8 cellular contexts compared by ENCODE assay signal in the genomic region with DNA sequence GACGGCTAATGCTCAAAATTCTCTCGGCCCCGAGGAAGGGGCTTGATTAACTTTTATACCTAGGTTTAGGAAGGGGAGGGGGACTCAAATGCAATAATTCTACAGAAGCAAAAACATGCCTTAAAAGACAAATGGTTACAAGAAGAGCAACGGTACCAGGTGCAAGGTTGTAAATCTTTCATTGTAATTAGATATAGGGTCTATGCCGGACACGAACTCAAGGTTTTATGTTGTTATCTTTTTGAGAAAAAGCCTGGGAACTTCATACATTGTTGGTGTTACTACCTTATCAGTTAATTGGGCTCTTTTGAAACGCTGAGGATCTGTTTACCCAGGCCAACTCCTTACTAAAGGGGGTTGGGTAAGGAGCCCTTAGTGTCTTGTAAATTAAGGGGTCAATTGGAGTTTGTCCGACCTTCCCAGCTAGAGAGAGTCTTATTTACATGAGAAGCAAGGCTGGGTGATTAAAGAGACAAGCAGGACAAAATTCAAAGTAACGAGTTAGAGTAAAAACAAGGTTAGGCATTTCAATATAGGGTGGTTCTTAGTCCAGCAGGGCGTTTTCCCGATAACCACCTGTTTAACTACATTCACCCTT. TPM values are rescaled to one million over a fixed set of nuclear protein-coding genes. Genes with fewer than 3 reads are reported as not detected.
DNase-seq lines count a peak whose midpoint lies in the region; ATAC-seq and TF ChIP-seq lines count a peak whose summit lies in the region.
"Not testable (repeated sequence)": the region's sequence is repeated elsewhere in the genome, so short reads cannot be mapped to it uniquely, and the experiment has no call there.

No MANE protein-coding gene starts in this region.

- H3K4me3 ChIP-seq in GM23338 (peak overlapping the region; percentile 47), iPS-20b (ENCODE audit: low read length) (peak overlapping the region; percentile 63)
- not testable (repeated sequence) for H3K4me3 ChIP-seq in esophagus squamous epithelium, sigmoid colon, upper lobe of right lung

- TF ChIP-seq CTCF in GM23338 (conservative IDR thresholded peaks at IDR 0.05; ENCODE audit: low read depth in 2 of 2); esophagus squamous epithelium (IDR thresholded peaks at IDR 0.05); sigmoid colon (IDR thresholded peaks at IDR 0.05); upper lobe of right lung (IDR thresholded peaks at IDR 0.05): not testable (repeated sequence)

- not testable (repeated sequence) for H3K79me2 ChIP-seq in GM23338 (replicated peaks; ENCODE audit: insufficient read depth)

- not testable (repeated sequence) for H3K9me2 ChIP-seq in GM23338 (ENCODE audit: insufficient read depth)

- H3K4me1 Mint-ChIP-seq in GM23338 (peaks cover 41% of the 10 kb centered on the region), naive B cell (peaks cover 48% of the 10 kb centered on the region in 3 donors)
- H3K4me1 Mint-ChIP-seq in activated naive CD4-positive, alpha-beta T cell treated with anti-CD3 and anti-CD28 coated beads, Interleukin-2, amount 50 U/mL, for 24 hours = peaks cover 35% of the 10 kb centered on the region

- H3K27me3 ChIP-seq in GM23338 (ENCODE audit: insufficient read depth) = peaks cover 56% of the 10 kb centered on the region
- H3K27me3 ChIP-seq in esophagus squamous epithelium, sigmoid colon, upper lobe of right lung: not testable (repeated sequence)
- H3K27me3 ChIP-seq in iPS-20b (ENCODE audit: insufficient read depth, low read length) = peaks cover 33% of the 10 kb centered on the region; the same call in 1 of the 2 replicates

- peak overlapping the region; percentile 68 for H3K4me3 Mint-ChIP-seq in GM23338
- H3K4me3 Mint-ChIP-seq in activated naive CD4-positive, alpha-beta T cell treated with anti-CD3 and anti-CD28 coated beads, Interleukin-2, amount 50 U/mL, for 24 hours = not testable (repeated sequence)
- H3K4me3 Mint-ChIP-seq in naive B cell = peak overlapping the region; percentile 50 to 100 (median 76)

- not testable (repeated sequence) for H3K36me3 Mint-ChIP-seq in GM23338 (ENCODE audit: low read depth); activated naive CD4-positive, alpha-beta T cell treated with anti-CD3 and anti-CD28 coated beads, Interleukin-2, amount 50 U/mL, for 24 hours
- peaks cover 0 to 12% of the 10 kb centered on the region in 2 donors for H3K36me3 Mint-ChIP-seq in naive B cell

- TF ChIP-seq EP300 in sigmoid colon (IDR thresholded peaks at IDR 0.05) = not testable (repeated sequence)

- not testable (repeated sequence) for H3K9me3 Mint-ChIP-seq in GM23338; activated naive CD4-positive, alpha-beta T cell treated with anti-CD3 and anti-CD28 coated beads, Interleukin-2, amount 50 U/mL, for 24 hours; naive B cell

- not testable (repeated sequence) for H3K36me3 ChIP-seq in GM23338 (ENCODE audit: insufficient read depth); esophagus squamous epithelium; iPS-20b (ENCODE audit: insufficient read depth, low read depth, low read length); sigmoid colon; upper lobe of right lung

- H3K9me3 ChIP-seq in esophagus squamous epithelium; iPS-20b (ENCODE audit: insufficient read depth, low read depth, low read length); sigmoid colon; upper lobe of right lung: not testable (repeated sequence)

- TF ChIP-seq POLR2A in esophagus squamous epithelium (IDR thresholded peaks at IDR 0.05); sigmoid colon (IDR thresholded peaks at IDR 0.05): not testable (repeated sequence)

- H3K4me1 ChIP-seq in GM23338 (ENCODE audit: insufficient read depth) (peaks cover 33% of the 10 kb centered on the region), esophagus squamous epithelium (peaks cover 0 to 45% (median 21%) of the 10 kb centered on the region in 3 donors), iPS-20b (ENCODE audit: insufficient read depth, low read length) (peaks cover 21% of the 10 kb centered on the region), sigmoid colon (peaks cover 0 to 22% (median 10%) of the 10 kb centered on the region in 4 donors), upper lobe of right lung (peaks cover 21% of the 10 kb centered on the region)

- not testable (repeated sequence) for H2AFZ ChIP-seq in GM23338

- H3K4me2 ChIP-seq in GM23338 = peak overlapping the region; percentile 75

- H3K9ac ChIP-seq in iPS-20b (ENCODE audit: low read depth, low read length) = 0 out of 2 replicates have a peak overlapping the region, but pooled peaks have one; percentile 43

- 79 to 81% methylated on average over 11 of the region's 11 CpGs for WGBS in esophagus squamous epithelium, 2 donors
- WGBS in sigmoid colon, 2 donors = 30 to 73% methylated on average over 11 of the region's 11 CpGs

- peak; percentile 87 for ATAC-seq in GM23338
- ATAC-seq in naive B cell (ENCODE audit: low read depth in 2 of 2); upper lobe of right lung: not testable (repeated sequence)

- intact Hi-C loops in esophagus squamous epithelium (cut with DNase I); upper lobe of right lung (cut with DNase I): not testable (repeated sequence)
- intact Hi-C loops in sigmoid colon (cut with DNase I) = loop anchor here (10.0 kb wide), 1 partner anchor 1042 kb away; no protein-coding TSS in a partner anchor

- H3K27ac ChIP-seq in GM23338 (ENCODE audit: low read depth); iPS-20b (ENCODE audit: low read length): not testable (repeated sequence)
- H3K27ac ChIP-seq in esophagus squamous epithelium = peak overlapping the region in 3 of 4 donors; percentile 34 to 79 (median 63)
- H3K27ac ChIP-seq in sigmoid colon = peak overlapping the region in 3 of 4 donors; percentile 44 to 60 (median 49)
- H3K27ac ChIP-seq in upper lobe of right lung = peak overlapping the region; percentile 40

- H3K27ac Mint-ChIP-seq in GM23338 = not testable (repeated sequence)
- H3K27ac Mint-ChIP-seq in activated naive CD4-positive, alpha-beta T cell treated with anti-CD3 and anti-CD28 coated beads, Interleukin-2, amount 50 U/mL, for 24 hours = peak overlapping the region; percentile 59
- H3K27ac Mint-ChIP-seq in naive B cell = peak overlapping the region in 5 of 6 donors; percentile 75 to 94 (median 81)

- not testable (repeated sequence) for H3F3A ChIP-seq in GM23338 (replicated peaks; ENCODE audit: low read depth)

- not testable (repeated sequence) for H4K20me1 ChIP-seq in GM23338 (replicated peaks; ENCODE audit: insufficient read depth)

- peaks cover 28% of the 10 kb centered on the region for H3K27me3 Mint-ChIP-seq in GM23338 (ENCODE audit: insufficient read depth, low read depth, poor library complexity)
- H3K27me3 Mint-ChIP-seq in activated naive CD4-positive, alpha-beta T cell treated with anti-CD3 and anti-CD28 coated beads, Interleukin-2, amount 50 U/mL, for 24 hours; naive B cell: not testable (repeated sequence)

- DNase-seq in GM23338 (ENCODE audit: low spot score) (peak; percentile 85), SK-N-DZ (ENCODE audit: low spot score) (peak; percentile 21)
- not testable (repeated sequence) for DNase-seq in esophagus squamous epithelium (lab: John Stamatoyannopoulos, UW); naive B cell; sigmoid colon; upper lobe of right lung

TF ChIP-seq in GM23338, 12 proteins besides CTCF, POLR2A, EP300 and RAD21:
- TF ChIP-seq NANOG (IDR thresholded peaks at IDR 0.05; ENCODE audit: borderline replicate concordance) = peak; percentile 78
- TF ChIP-seq POLR2AphosphoS5 (IDR thresholded peaks at IDR 0.05; ENCODE audit: low read depth) = peak; percentile 43; the same call in 1 of the 2 replicates

RNA-seq across cellular contexts. Expression of a gene that starts 3.4 kb away (rescaled TPM):
- 0.31 TPM in 1 of 2 replicates, not detected in the other for total RNA-seq in GM23338 (2014; rRNA removed; shearing (Covaris generic))
- 1.3 and 2.1 TPM in 2 replicates for polyA plus RNA-seq in GM23338 (2016; fragmentation: Nextera tagmentation; extraction: Ambion mirVana)
- polyA plus RNA-seq in SK-N-DZ (2014; cell fraction: cytosol; rRNA removed) = 0.30 and 0.88 TPM in 2 replicates
- 0.91 and 1.1 TPM in 2 replicates for polyA plus RNA-seq in SK-N-DZ (2014; cell fraction: nucleus; rRNA removed)
- 100 to 1,000 TPM in 2 of 4 donors, 10 to 100 TPM in 2; 46.1 to 154 (median 96.9) TPM for total RNA-seq in esophagus squamous epithelium
- polyA plus RNA-seq in naive B cell (ENCODE audit: low read depth in 6 of 6) = 100 to 1,000 TPM; 143 to 262 (median 206) TPM
- 10 to 100 TPM; 42.5 to 92.6 (median 60.6) TPM for total RNA-seq in sigmoid colon
- polyA plus RNA-seq in sigmoid colon = 10 to 100 TPM; 20.1 to 78.4 (median 39.0) TPM
- total RNA-seq in upper lobe of right lung = 98.0 TPM

Comparison
In these comparisons a context has a peak if more than half of its experiments do, and no peak if none do; other contexts are left out.
1. RNA of a gene that starts 3.4 kb away (total RNA-seq): 46.1 to 154 TPM in esophagus squamous epithelium, 98.0 TPM in upper lobe of right lung (single experiment) and 42.5 to 92.6 TPM in sigmoid colon; 0.31 TPM in GM23338; every median in the first group is over 10 times any median in the second.